ENCODE assay signal across 17 cellular contexts in genomic region chr3:184685055-184685454, GRCh38.
"Had no signal": no experiment of that assay in that cellular context is flagged by ENCODE, and none has a peak within 500 bp of the region (broad histone marks: within the 10 kb centered on the region; RNA-seq: fewer than 3 reads in every experiment).

No MANE protein-coding gene starts in this region.

- H3K27me3 ChIP-seq: brain microvascular endothelial cell, sigmoid colon, suprapubic skin, upper lobe of left lung had no signal

- H3K36me3 ChIP-seq: brain microvascular endothelial cell, sigmoid colon, spleen, suprapubic skin, upper lobe of left lung had no signal

- ATAC-seq: activated T-cell treated with anti-CD3 and anti-CD28 coated beads, Interleukin-2, amount 50 U/mL, for 72 hours had no signal

- H3K4me3 Mint-ChIP-seq: activated CD4-positive, alpha-beta T cell treated with anti-CD3 and anti-CD28 coated beads, Interleukin-2, amount 10 ng/mL, durations not matched to agents 24 days and 14 days; activated naive CD8-positive, alpha-beta T cell treated with anti-CD3 and anti-CD28 coated beads for 36 hours; activated T-cell treated with anti-CD3 and anti-CD28 coated beads, Interleukin-2, amount 50 U/mL, for 72 hours; stimulated activated naive CD8-positive, alpha-beta T cell treated with anti-CD3 and anti-CD28 coated beads, Interleukin-15, Interleukin-2, amounts not matched to agents 100 ng/mL and 50 ng/mL, for 24 hours; T-helper 2 cell treated with Interferon-gamma antibody and Interleukin-4, amounts not matched to agents 5 μg/mL and 100 μg/mL, for 36 hours had no signal

- H3K9me3 Mint-ChIP-seq: activated CD4-positive, alpha-beta T cell treated with anti-CD3 and anti-CD28 coated beads, Interleukin-2, amount 10 ng/mL, durations not matched to agents 24 days and 14 days; activated naive CD8-positive, alpha-beta T cell treated with anti-CD3 and anti-CD28 coated beads for 36 hours; activated T-cell treated with anti-CD3 and anti-CD28 coated beads, Interleukin-2, amount 50 U/mL, for 72 hours; stimulated activated naive CD8-positive, alpha-beta T cell treated with anti-CD3 and anti-CD28 coated beads, Interleukin-15, Interleukin-2, amounts not matched to agents 100 ng/mL and 50 ng/mL, for 24 hours; T-helper 2 cell treated with Interferon-gamma antibody and Interleukin-4, amounts not matched to agents 5 μg/mL and 100 μg/mL, for 36 hours had no signal

- H3K27me3 Mint-ChIP-seq: activated naive CD8-positive, alpha-beta T cell treated with anti-CD3 and anti-CD28 coated beads for 36 hours had no signal

- H3K4me3 ChIP-seq: sigmoid colon, spleen, suprapubic skin, upper lobe of left lung had no signal

- H3K27ac Mint-ChIP-seq: activated CD4-positive, alpha-beta T cell treated with anti-CD3 and anti-CD28 coated beads, Interleukin-2, amount 10 ng/mL, durations not matched to agents 24 days and 14 days; activated naive CD8-positive, alpha-beta T cell treated with anti-CD3 and anti-CD28 coated beads for 36 hours; activated T-cell treated with anti-CD3 and anti-CD28 coated beads, Interleukin-2, amount 50 U/mL, for 72 hours; stimulated activated naive CD8-positive, alpha-beta T cell treated with anti-CD3 and anti-CD28 coated beads, Interleukin-15, Interleukin-2, amounts not matched to agents 100 ng/mL and 50 ng/mL, for 24 hours; T-helper 2 cell treated with Interferon-gamma antibody and Interleukin-4, amounts not matched to agents 5 μg/mL and 100 μg/mL, for 36 hours had no signal

- H3K27ac ChIP-seq: brain microvascular endothelial cell, sigmoid colon, spleen, suprapubic skin, upper lobe of left lung had no signal

- DNase-seq: activated CD4-positive, alpha-beta T cell treated with anti-CD3 and anti-CD28 coated beads, Interleukin-2, amount 10 ng/mL, durations not matched to agents 24 days and 14 days; activated CD4-positive, CD25-positive, alpha-beta regulatory T cell; activated CD8-positive, alpha-beta memory T cell treated with anti-CD3 and anti-CD28 coated beads, Interleukin-2, amount 50 U/mL, for 48 hours; activated gamma-delta T cell treated with Interleukin-2 at 50 U/mL for 16 hours; activated naive CD8-positive, alpha-beta T cell treated with anti-CD3 and anti-CD28 coated beads for 36 hours; activated T-cell treated with anti-CD3 and anti-CD28 coated beads, Interleukin-2, amount 50 U/mL, for 72 hours; brain microvascular endothelial cell; effector CD8-positive, alpha-beta T cell; foreskin melanocyte; kidney glomerular epithelial cell; occipital lobe; spleen; upper lobe of left lung had no signal

- H3K4me1 Mint-ChIP-seq: activated CD4-positive, alpha-beta T cell treated with anti-CD3 and anti-CD28 coated beads, Interleukin-2, amount 10 ng/mL, durations not matched to agents 24 days and 14 days; activated naive CD8-positive, alpha-beta T cell treated with anti-CD3 and anti-CD28 coated beads for 36 hours had no signal

- H3K36me3 Mint-ChIP-seq: activated naive CD8-positive, alpha-beta T cell treated with anti-CD3 and anti-CD28 coated beads for 36 hours had no signal

- H3K9me3 ChIP-seq: sigmoid colon, spleen, suprapubic skin, upper lobe of left lung had no signal
